23 cellular contexts compared by ENCODE assay signal in genomic region chr1:204043680-204044079, GRCh38. TPM values are rescaled to one million over a fixed set of nuclear protein-coding genes. Genes with fewer than 3 reads are reported as not detected.
DNase-seq lines count a peak whose midpoint lies in the region; ATAC-seq, FAIRE-seq and TF ChIP-seq lines count a peak whose summit lies in the region.
"Had no signal": no experiment of that assay in that cellular context is flagged by ENCODE, and none has a peak within 500 bp of the region (broad histone marks: within the 10 kb centered on the region; RNA-seq: fewer than 3 reads in every experiment).

No MANE protein-coding gene starts in this region.

- no peak overlapping the region for H4K5ac ChIP-seq in H9 (ENCODE audit: insufficient read length, low read depth, low read length)

- intact Hi-C loops in heart left ventricle (cut with DNase I): loop anchor here in 3 of 10 donors (2.0 to 10.0 kb wide), 3 partner anchors 31 to 159 kb away; no protein-coding TSS in a partner anchor
- intact Hi-C loops in left cardiac atrium (cut with DNase I): no loop called here
- intact Hi-C loops in HepG2 (cut with micrococcal nuclease; ENCODE audit: unreplicated experiment): no loop called here

- H3K4ac ChIP-seq in H9 (ENCODE audit: low read depth, low read length): no peak overlapping the region

- CTCF ChIA-PET in HepG2 (lab: Yijun Ruan, JAX; ENCODE audit: low intra/inter-chr PET ratio, low total read pairs): no interaction called here

- no peak for TF ChIP-seq POLR2A in heart left ventricle (IDR thresholded peaks at IDR 0.05)
- no peak for TF ChIP-seq POLR2A in HepG2 (IDR thresholded peaks at IDR 0.05; ENCODE audit: insufficient read depth in 1 of 2, low read depth in 2 of 2, low read length in 2 of 2)

- H4K20me1 ChIP-seq in HepG2 (ENCODE audit: insufficient read depth, low read length) (no peaks in the 10 kb centered on the region), H9 (ENCODE audit: control insufficient read depth, insufficient read depth, insufficient read length) (no peaks in the 10 kb centered on the region)
- H4K20me1 ChIP-seq: BLaER1 treated with 17β-estradiol and CSF1 and Interleukin-3, amounts not matched to agents 10 nM and 100 nM had no signal

- in situ Hi-C loops in HepG2 (cut with HindIII; ENCODE audit: extremely low pct_ligation_motif_present, low pct_unique_long_range_greater_than_20kb): no loop called here

- no peak overlapping the region for H4K8ac ChIP-seq in H9 (replicated peaks; ENCODE audit: insufficient read length, low read depth, low read length)

- H3K18ac ChIP-seq in H9 (ENCODE audit: insufficient read length, low read depth, low read length): no peak overlapping the region

- TF ChIP-seq CTCF in heart left ventricle (IDR thresholded peaks at IDR 0.05) (no peak), liver (IDR thresholded peaks at IDR 0.05; ENCODE audit: low read depth, low read length, missing input control) (no peak), HepG2 (CRISPR knock-in tag; IDR thresholded peaks at IDR 0.05) (no peak), H9 (conservative IDR thresholded peaks at IDR 0.05) (no peak)

- no peaks in the 10 kb centered on the region for H3K36me3 Mint-ChIP-seq in stimulated activated effector memory CD8-positive, alpha-beta T cell treated with anti-CD3 and anti-CD28 coated beads, Interleukin-12 subunit alpha, Interleukin-12 subunit beta, amount 100 ng/mL, for 72 hours
- no peaks in the 10 kb centered on the region for H3K36me3 Mint-ChIP-seq in H9 (ENCODE audit: insufficient read depth in 1 of 3, low read depth in 3 of 3)
- H3K36me3 Mint-ChIP-seq: CD14-positive monocyte; CD8-positive, alpha-beta memory T cell had no signal

- H3K4me2 ChIP-seq in HepG2 (ENCODE audit: low read depth, low read length): no peak overlapping the region
- no peak overlapping the region for H3K4me2 ChIP-seq in H9 (ENCODE audit: insufficient read depth, insufficient read length, low read length)

- no peak overlapping the region for H2BK20ac ChIP-seq in H9 (ENCODE audit: low read depth, low read length, poor library complexity, severe bottlenecking)

- no peak overlapping the region for H3K14ac ChIP-seq in H9 (ENCODE audit: insufficient read depth, low read length)

- no peak overlapping the region for H3K9ac ChIP-seq in liver (ENCODE audit: low read depth in 1 of 2, low read length in 2 of 2)
- no peak overlapping the region for H3K9ac ChIP-seq in HepG2 (ENCODE audit: insufficient read depth, low read depth, low read length)
- no peak overlapping the region for H3K9ac ChIP-seq in H9 (ENCODE audit: extremely low read depth, insufficient read length, low read length)
- H3K9ac ChIP-seq: BLaER1 treated with 17β-estradiol and CSF1 and Interleukin-3, amounts not matched to agents 10 nM and 100 nM had no signal

- H2AFZ ChIP-seq in HepG2 (ENCODE audit: low read length): no peak overlapping the region
- no peak overlapping the region for H2AFZ ChIP-seq in H9 (ENCODE audit: low read length)

- H2AK5ac ChIP-seq in H9 (ENCODE audit: insufficient read length, low read length): no peak overlapping the region

- no peak overlapping the region for H3T11ph ChIP-seq in H9 (ENCODE audit: low read length)

- H3K4me1 Mint-ChIP-seq in stimulated activated effector memory CD8-positive, alpha-beta T cell treated with anti-CD3 and anti-CD28 coated beads, Interleukin-12 subunit alpha, Interleukin-12 subunit beta, amount 100 ng/mL, for 72 hours: peaks cover 6% of the 10 kb centered on the region
- peaks cover 11 to 19% of the 10 kb centered on the region in 2 experiments for H3K4me1 Mint-ChIP-seq in H9
- H3K4me1 Mint-ChIP-seq: CD8-positive, alpha-beta memory T cell had no signal

- no peaks in the 10 kb centered on the region for H3K23me2 ChIP-seq in H9 (ENCODE audit: insufficient read length, low read depth, low read length, poor library complexity, severe bottlenecking)

- H4K91ac ChIP-seq in H9 (ENCODE audit: insufficient read length, low read depth, low read length): no peak overlapping the region

- H3K56ac ChIP-seq in H9 (ENCODE audit: insufficient read length, low read depth, low read length): no peak overlapping the region

- TF ChIP-seq EP300 in HepG2 (IDR thresholded peaks at IDR 0.05; ENCODE audit: low read depth in 2 of 2, low read length in 2 of 2) (no peak), HepG2 (CRISPR knock-in tag; IDR thresholded peaks at IDR 0.05; ENCODE audit: borderline replicate concordance) (no peak)

- H2BK15ac ChIP-seq in H9 (ENCODE audit: low read depth, low read length): no peak overlapping the region

- peaks cover 6% of the 10 kb centered on the region for H3K27me3 Mint-ChIP-seq in H9 (ENCODE audit: low read depth)

- H3K27me3 ChIP-seq in heart left ventricle (no peaks in the 10 kb centered on the region), liver (ENCODE audit: control insufficient read depth in 4 of 4, insufficient read depth in 4 of 4, low read length in 3 of 4) (no peaks in the 10 kb centered on the region), HepG2 (ENCODE audit: control insufficient read depth in 1 of 2, insufficient read depth in 2 of 2, low read length in 2 of 2) (peaks cover 0 to 17% of the 10 kb centered on the region in 2 experiments; a peak in 2 of 5 replicates), H9 (ENCODE audit: insufficient read depth, low read length) (no peaks in the 10 kb centered on the region)
- H3K27me3 ChIP-seq: BE2C; BLaER1 treated with 17β-estradiol and CSF1 and Interleukin-3, amounts not matched to agents 10 nM and 100 nM had no signal

- no peaks in the 10 kb centered on the region for H3K36me3 ChIP-seq in heart left ventricle
- H3K36me3 ChIP-seq in liver (ENCODE audit: control insufficient read depth in 4 of 4, insufficient read depth in 3 of 4, low read depth in 1 of 4, low read length in 3 of 4): no peaks in the 10 kb centered on the region
- H3K36me3 ChIP-seq in HepG2 (replicated peaks in 1 of 2; ENCODE audit: control insufficient read depth in 1 of 2, insufficient read depth in 2 of 2, low read length in 2 of 2): no peaks in the 10 kb centered on the region
- H3K36me3 ChIP-seq: BE2C; BLaER1 treated with 17β-estradiol and CSF1 and Interleukin-3, amounts not matched to agents 10 nM and 100 nM had no signal

- no peak overlapping the region for H2BK120ac ChIP-seq in H9 (ENCODE audit: low read depth, low read length, poor library complexity, severe bottlenecking)

- no peak overlapping the region for H3K4me3 Mint-ChIP-seq in stimulated activated effector memory CD8-positive, alpha-beta T cell treated with anti-CD3 and anti-CD28 coated beads, Interleukin-12 subunit alpha, Interleukin-12 subunit beta, amount 100 ng/mL, for 72 hours
- no peak overlapping the region for H3K4me3 Mint-ChIP-seq in H9
- H3K4me3 Mint-ChIP-seq: CD14-positive monocyte; CD4-positive, alpha-beta T cell; CD8-positive, alpha-beta memory T cell had no signal

- H3K79me1 ChIP-seq in H9 (ENCODE audit: insufficient read depth, low read depth, low read length, poor library complexity, severe bottlenecking): no peaks in the 10 kb centered on the region

- peaks cover 0 to 56% (median 30%) of the 10 kb centered on the region in 12 donors for H3K4me1 ChIP-seq in heart left ventricle
- H3K4me1 ChIP-seq in liver (ENCODE audit: control insufficient read depth in 4 of 4, insufficient read depth in 4 of 4, low read length in 3 of 4): no peaks in the 10 kb centered on the region
- H3K4me1 ChIP-seq in HepG2 (ENCODE audit: insufficient read depth, low read length): peaks cover 16% of the 10 kb centered on the region
- H3K4me1 ChIP-seq in H9 (ENCODE audit: insufficient read depth, low read length): no peaks in the 10 kb centered on the region
- H3K4me1 ChIP-seq: BE2C had no signal

- POLR2A ChIA-PET in HepG2 (lab: Yijun Ruan, JAX): no interaction called here

- no peaks in the 10 kb centered on the region for H3K9me3 Mint-ChIP-seq in stimulated activated effector memory CD8-positive, alpha-beta T cell treated with anti-CD3 and anti-CD28 coated beads, Interleukin-12 subunit alpha, Interleukin-12 subunit beta, amount 100 ng/mL, for 72 hours
- H3K9me3 Mint-ChIP-seq in H9: peaks cover 0 to 5% of the 10 kb centered on the region in 2 experiments; a peak in 1 of 5 replicates
- H3K9me3 Mint-ChIP-seq: CD4-positive, alpha-beta T cell; CD8-positive, alpha-beta memory T cell had no signal

- TF ChIP-seq RAD21 in liver (IDR thresholded peaks at IDR 0.05) (no peak), HepG2 (CRISPR knock-in tag; IDR thresholded peaks at IDR 0.05) (no peak)

- ATAC-seq in heart left ventricle: no peak
- ATAC-seq in left cardiac atrium: no peak
- ATAC-seq in HepG2: no peak
- ATAC-seq in stimulated activated effector memory CD8-positive, alpha-beta T cell treated with anti-CD3 and anti-CD28 coated beads, Interleukin-12 subunit alpha, Interleukin-12 subunit beta, amount 100 ng/mL, for 72 hours: no peak

- H3K27ac ChIP-seq in heart left ventricle (peak overlapping the region in 7 of 12 donors; percentile 49 to 85 (median 70)), liver (ENCODE audit: low read depth in 1 of 2, low read length in 2 of 2) (no peak overlapping the region), HepG2 (ENCODE audit: extremely low read length, insufficient read depth, low read length) (no peak overlapping the region), H9 (ENCODE audit: insufficient read length, low read depth, low read length) (no peak overlapping the region)
- H3K27ac ChIP-seq: 22Rv1; BLaER1 treated with 17β-estradiol and CSF1 and Interleukin-3, amounts not matched to agents 10 nM and 100 nM had no signal

- no TSS peak for BruUV-seq in HepG2 (replicated peaks; lab: Mats Ljungman, UMichigan)

- DNase-seq in heart left ventricle (peak in 2 of 5 donors; percentile 27 to 32), left cardiac atrium (no peak), HepG2 (ENCODE audit: low spot score) (no peak), EL (no peak), H9 (no peak)
- DNase-seq in stimulated activated effector memory CD8-positive, alpha-beta T cell treated with anti-CD3 and anti-CD28 coated beads, Interleukin-12 subunit alpha, Interleukin-12 subunit beta, amount 100 ng/mL, for 72 hours (ENCODE audit: low spot score in 2 of 2): no peak
- DNase-seq: BE2C; CD4-positive, alpha-beta T cell; CD8-positive, alpha-beta memory T cell; DMS 273 treated with DMSO at 0.1 percent for 48 hours; DMS79; GF-D8; GOT3; HCEC 1CT had no signal

- no peaks in the 10 kb centered on the region for H3K9me3 ChIP-seq in heart left ventricle
- no peaks in the 10 kb centered on the region for H3K9me3 ChIP-seq in liver (ENCODE audit: control insufficient read depth in 4 of 4, low read length in 3 of 4)
- H3K9me3 ChIP-seq in HepG2 (ENCODE audit: low read length): no peaks in the 10 kb centered on the region
- H3K9me3 ChIP-seq in H9 (ENCODE audit: control insufficient read depth, low read depth, low read length): no peaks in the 10 kb centered on the region
- H3K9me3 ChIP-seq: BE2C had no signal

- no peak for FAIRE-seq in HepG2 (lab: Jason Lieb, UNC)
- FAIRE-seq: A204.1, D721Med, GM12891, H54 had no signal

- H3K4me3 ChIP-seq in heart left ventricle (no peak overlapping the region), liver (ENCODE audit: low read depth in 1 of 3, low read length in 3 of 3) (no peak overlapping the region), HepG2 (replicated peaks in 1 of 3; ENCODE audit: insufficient read depth in 1 of 3, low read depth in 2 of 3, low read length in 3 of 3) (no peak overlapping the region)
- H3K4me3 ChIP-seq: BLaER1 treated with 17β-estradiol and CSF1 and Interleukin-3, amounts not matched to agents 10 nM and 100 nM had no signal

- H3K23ac ChIP-seq in H9 (ENCODE audit: insufficient read length, low read depth, low read length): no peak overlapping the region

- peak overlapping the region; percentile 10 for H3K27ac Mint-ChIP-seq in stimulated activated effector memory CD8-positive, alpha-beta T cell treated with anti-CD3 and anti-CD28 coated beads, Interleukin-12 subunit alpha, Interleukin-12 subunit beta, amount 100 ng/mL, for 72 hours
- no peak overlapping the region; a peak in 1 of 7 replicates for H3K27ac Mint-ChIP-seq in H9
- H3K27ac Mint-ChIP-seq: CD14-positive monocyte; CD4-positive, alpha-beta T cell had no signal

- no peak overlapping the region for H2BK12ac ChIP-seq in H9 (ENCODE audit: insufficient read length, low read depth, low read length)

- no peaks in the 10 kb centered on the region for H3K79me2 ChIP-seq in HepG2 (ENCODE audit: insufficient read depth, low read length)
- no peaks in the 10 kb centered on the region for H3K79me2 ChIP-seq in H9 (ENCODE audit: insufficient read depth, low read length)

- 63 to 74% (median 67%) methylated on average over 8 of the region's 8 CpGs for WGBS in heart left ventricle, 4 donors
- WGBS in liver: 79% methylated on average over 8 of the region's 8 CpGs
- 56% methylated on average over 6 of the region's 8 CpGs for WGBS in HepG2 (ENCODE audit: low lambda C conversion rate)
- WGBS in H9 (ENCODE audit: extremely low coverage, insufficient read length, low lambda C conversion rate): no CpG with 5 or more reads among the region's 8 CpGs

- no peak overlapping the region for H2BK5ac ChIP-seq in H9 (ENCODE audit: insufficient read length, low read length)

RNA-seq across cellular contexts. Expression of gene SOX13, which starts 29.2 kb away (rescaled TPM):
- total RNA-seq in heart left ventricle (10 to 100 TPM in 8 of 9 donors, 1 to 10 TPM in 1; 8.8 to 16.0 (median 13.0) TPM), left cardiac atrium (10 to 100 TPM; 14.0 to 14.4 TPM), liver (10 to 100 TPM in 1 of 2 donors, 1 to 10 TPM in 1; 8.4 to 15.5 TPM), HepG2 (2016; rRNA removed; fragmentation: Illumina TruSeq; extraction: Trizol) (9.3 and 13.3 TPM in 2 replicates), H9 (2021) (120 TPM in 2 replicates)
- polyA plus RNA-seq in heart left ventricle (1 to 10 TPM; 8.2 to 8.5 TPM), liver (1 to 10 TPM; 7.8 to 9.1 TPM), HepG2 (2011; rRNA removed) (15.8 and 19.0 TPM in 2 replicates)
- 19.4 and 23.0 TPM in 2 replicates for total RNA-seq in HepG2 (2016; cell fraction: cytosol; rRNA removed; fragmentation: Illumina TruSeq; extraction: Trizol; ENCODE audit: low read depth)
- 9.5 and 12.4 TPM in 2 replicates for total RNA-seq in HepG2 (2016; cell fraction: insoluble cytoplasmic fraction; rRNA removed; fragmentation: Illumina TruSeq; extraction: Trizol)
- total RNA-seq in HepG2 (2016; cell fraction: membrane; rRNA removed; fragmentation: Illumina TruSeq; extraction: Trizol): 7.5 and 8.0 TPM in 2 replicates
- 11.8 and 12.5 TPM in 2 replicates for total RNA-seq in HepG2 (2016; cell fraction: nucleus; rRNA removed; fragmentation: Illumina TruSeq; extraction: Trizol)
- polyA plus RNA-seq in HepG2 (2011; cell fraction: cytosol; rRNA removed): 11.5 and 12.7 TPM in 2 replicates
- 51.5 and 56.0 TPM in 2 replicates for polyA plus RNA-seq in HepG2 (2011; cell fraction: nucleus; rRNA removed)
- polyA plus RNA-seq in HepG2 (2012): 12.2 and 14.5 TPM in 2 replicates
- polyA plus RNA-seq in HepG2 (2016; cell fraction: cytosol; fragmentation: Illumina TruSeq; extraction: Trizol; ENCODE audit: low read depth): 1.2 and 1.3 TPM in 2 replicates
- polyA plus RNA-seq in HepG2 (2016; cell fraction: insoluble cytoplasmic fraction; fragmentation: Illumina TruSeq; extraction: Trizol; ENCODE audit: low read depth): 12.0 and 16.7 TPM in 2 replicates
- 3.4 and 3.9 TPM in 2 replicates for polyA plus RNA-seq in HepG2 (2016; cell fraction: membrane; fragmentation: Illumina TruSeq; extraction: Trizol; ENCODE audit: low read depth)
- polyA plus RNA-seq in HepG2 (2016; cell fraction: nucleus; fragmentation: Illumina TruSeq; extraction: Trizol; ENCODE audit: insufficient read depth, low read depth): 29.9 and 34.7 TPM in 2 replicates
- 50.6 and 65.9 TPM in 2 replicates for polyA minus RNA-seq in HepG2 (2011; rRNA and poly(A)+ RNA removed; ENCODE audit: low replicate concordance)
- polyA minus RNA-seq in HepG2 (2011; cell fraction: cytosol; rRNA and poly(A)+ RNA removed): 12.0 and 12.7 TPM in 2 replicates
- 40.8 and 41.1 TPM in 2 replicates for polyA minus RNA-seq in HepG2 (2011; cell fraction: nucleus; rRNA and poly(A)+ RNA removed)
- total RNA-seq: G401 had no signal
- polyA plus RNA-seq: CD14-positive monocyte had no signal

Comparison
In these comparisons a context has a peak if more than half of its experiments do, and no peak if none do; other contexts are left out.
1. H3K27ac ChIP-seq: peak in heart left ventricle (7 of 12); none in liver (0 of 2), HepG2 (single experiment) and H9 (single experiment).